In the genomic region with DNA sequence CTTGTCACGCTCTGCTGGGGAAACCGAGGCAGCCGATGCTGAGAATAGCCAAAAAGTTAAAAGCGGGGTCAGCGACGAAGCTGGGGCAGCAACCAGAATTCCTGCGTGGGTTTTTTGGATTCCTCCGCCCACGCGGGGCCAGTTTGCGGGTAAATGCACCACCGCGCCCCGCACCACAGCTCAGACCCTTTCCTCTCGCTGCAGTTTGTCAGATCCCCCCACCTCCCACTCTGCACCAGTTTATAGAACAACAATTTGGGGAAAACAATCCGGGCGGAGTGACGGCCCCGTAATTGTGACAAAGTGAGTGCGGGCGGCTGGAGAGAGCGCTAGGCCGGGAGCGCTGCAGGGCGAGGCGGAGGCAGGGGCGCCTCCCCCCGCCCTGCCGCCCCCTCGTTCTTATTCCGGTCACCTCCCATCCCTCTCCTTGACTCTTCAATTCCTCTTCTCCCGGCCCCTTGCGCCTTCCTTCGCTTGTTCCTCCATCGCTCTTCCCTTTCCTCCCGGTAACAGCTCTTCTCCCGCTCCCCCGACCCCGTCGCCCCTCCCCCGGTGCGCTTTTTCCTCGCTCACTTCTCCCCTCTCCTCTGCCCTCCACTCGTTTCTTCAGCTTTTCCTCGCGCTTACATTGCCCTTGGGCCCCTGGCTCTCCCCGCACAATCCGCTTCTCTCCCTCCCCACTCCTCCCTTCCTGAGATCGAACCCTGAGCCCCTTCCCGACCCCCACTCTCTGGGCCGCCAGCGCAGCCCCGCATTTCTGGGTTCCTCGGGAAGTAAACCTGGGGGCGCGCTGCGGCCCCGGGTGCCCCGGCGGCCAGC, we compare ENCODE assay signal across 8 cellular contexts. TPM values are rescaled to one million over a fixed set of nuclear protein-coding genes. Genes with fewer than 3 reads are reported as not detected.
A peak's percentile ranks its signal among the peaks of the same experiment; 100 is the strongest.
DNase-seq lines count a peak whose midpoint lies in the region; ATAC-seq and TF ChIP-seq lines count a peak whose summit lies in the region.

No MANE protein-coding gene starts in this region.

- no peak for TF ChIP-seq CTCF in C4-2B (conservative IDR thresholded peaks at IDR 0.05)
- TF ChIP-seq CTCF in HFF-Myc (IDR thresholded peaks at IDR 0.05; ENCODE audit: low read depth, low read length, missing control alignments), result no peak
- TF ChIP-seq CTCF in dorsolateral prefrontal cortex (IDR thresholded peaks at IDR 0.05 in 54 of 56, conservative IDR thresholded peaks at IDR 0.05 in 2 of 56; ENCODE audit: low read depth in 1 of 56, partially characterized antibody in 56 of 56), result no peak

- no peak overlapping the region for H3K23ac ChIP-seq in neuronal stem cell (ENCODE audit: low read depth, low read length, poor library complexity)

- H3K79me1 ChIP-seq in neuronal stem cell (ENCODE audit: low read depth, low read length), result no peaks in the 10 kb centered on the region

- H3K9me3 ChIP-seq in neuronal stem cell (replicated peaks in 1 of 2; ENCODE audit: control insufficient read depth in 2 of 2, insufficient read depth in 1 of 2, low read depth in 1 of 2, low read length in 2 of 2), result peaks cover 0 to 3% of the 10 kb centered on the region in 2 donors

- no peak for ATAC-seq in HG03095 (IDR thresholded peaks at IDR 0.05; ENCODE audit: unreplicated experiment)
- no peak for ATAC-seq in GM21529 (IDR thresholded peaks at IDR 0.05; ENCODE audit: unreplicated experiment)

- no peaks in the 10 kb centered on the region for H3K36me3 ChIP-seq in neuronal stem cell (replicated peaks in 1 of 2; ENCODE audit: control insufficient read depth in 2 of 2, insufficient read depth in 2 of 2, low read length in 2 of 2)

- peak overlapping the region; percentile 33 for H2AK5ac ChIP-seq in neuronal stem cell (ENCODE audit: low read depth, low read length)

- peak overlapping the region; percentile 40 for H2BK120ac ChIP-seq in neuronal stem cell (ENCODE audit: low read depth, low read length)

- peaks cover 31 to 42% of the 10 kb centered on the region in 2 donors for H3K4me1 ChIP-seq in neuronal stem cell (ENCODE audit: control insufficient read depth in 2 of 2, insufficient read depth in 1 of 2, low read depth in 1 of 2, low read length in 2 of 2)

- no CpG with 5 or more reads among the region's 60 CpGs for WGBS in neuronal stem cell (ENCODE audit: extremely low coverage in 2 of 2, insufficient read length in 2 of 2, insufficient replicate concordance in 1 of 2), 2 donors

- H4K8ac ChIP-seq in neuronal stem cell (ENCODE audit: low read depth, low read length), result no peak overlapping the region

- peak overlapping the region; percentile 23 for H3K4me3 ChIP-seq in HFF-Myc (replicated peaks; ENCODE audit: low read depth, low read length)
- peak overlapping the region; percentile 20 to 67 (median 52) for H3K4me3 ChIP-seq in dorsolateral prefrontal cortex
- H3K4me3 ChIP-seq in neuronal stem cell (ENCODE audit: low read length in 2 of 2), result peak overlapping the region; percentile 33 to 48

- peak overlapping the region; percentile 66 for H3K18ac ChIP-seq in neuronal stem cell (ENCODE audit: low read length)

- H3K27ac ChIP-seq in C4-2B, result peak overlapping the region; percentile 92
- peak overlapping the region in 3 of 59 donors; percentile 2 to 68 (median 15) for H3K27ac ChIP-seq in dorsolateral prefrontal cortex
- no peak overlapping the region for H3K27ac ChIP-seq in neuronal stem cell (replicated peaks; ENCODE audit: low read length)

- H3K14ac ChIP-seq in neuronal stem cell (ENCODE audit: low read length), result no peak overlapping the region

- H2BK5ac ChIP-seq in neuronal stem cell (ENCODE audit: low read length), result no peak overlapping the region

- H2BK12ac ChIP-seq in neuronal stem cell (ENCODE audit: low read length), result no peak overlapping the region

- H3K4me2 ChIP-seq in neuronal stem cell (ENCODE audit: insufficient read depth, low read length, poor library complexity, severe bottlenecking), result peak overlapping the region; percentile 76

- peak overlapping the region; percentile 50 for H2BK15ac ChIP-seq in neuronal stem cell (ENCODE audit: low read length)

- H3K27me3 ChIP-seq in dorsolateral prefrontal cortex (peaks cover 0 to 81% (median 47%) of the 10 kb centered on the region in 45 donors), neuronal stem cell (ENCODE audit: control insufficient read depth in 3 of 3, insufficient read depth in 3 of 3, low read depth in 1 of 3, low read length in 3 of 3) (peaks cover 15 to 81% (median 72%) of the 10 kb centered on the region in 3 experiments)

- DNase-seq in HFF-Myc (ENCODE audit: extremely low read depth, low read depth), result no peak
- DNase-seq in dorsolateral prefrontal cortex, result peak in 1 of 10 donors; percentile 27
- DNase-seq in neuronal stem cell (ENCODE audit: low spot score), result no peak
- no peak for DNase-seq in stimulated activated CD4-positive, alpha-beta T cell treated with anti-CD3 and anti-CD28 coated beads, Interleukin-12 subunit alpha, Interleukin-12 subunit beta, amount 100 ng/mL, for 4 hours
- no peak for DNase-seq in GOT3 (lab: John Stamatoyannopoulos, UW)

- H3K9ac ChIP-seq in neuronal stem cell (ENCODE audit: low read depth, low read length, poor library complexity), result no peak overlapping the region

- no peak overlapping the region for H3K4ac ChIP-seq in neuronal stem cell (ENCODE audit: low read length)

- no peak overlapping the region for H4K91ac ChIP-seq in neuronal stem cell (ENCODE audit: low read depth, low read length, poor library complexity)

- peak overlapping the region; percentile 97 for H2AFZ ChIP-seq in neuronal stem cell (ENCODE audit: low read length)

- intact Hi-C loops in dorsolateral prefrontal cortex (cut with DNase I), result loop anchor here (5.0 to 10.0 kb wide), 2 partner anchors 221 to 239 kb away; a partner anchor contains a TSS

RNA-seq across cellular contexts. Expression of a gene that starts 0.6 kb away (rescaled TPM):
- 1 to 10 TPM in 115 of 120 experiments, under 1 TPM in 5; 0.49 to 8.3 (median 3.0) TPM for total RNA-seq in dorsolateral prefrontal cortex
- polyA plus RNA-seq in neuronal stem cell (2013, experiment 1 of 2), result 0.14 TPM
- polyA plus RNA-seq in neuronal stem cell (2013, experiment 2 of 2), result 0.12 TPM

RNA-seq across cellular contexts. Expression of a gene that starts 9.1 kb away (rescaled TPM):
- 1 to 10 TPM in 5 of 120 experiments, under 1 TPM in 64, not detected in 51; 0.19 to 1.4 (median 0.44) TPM for total RNA-seq in dorsolateral prefrontal cortex
- 0.77 TPM for polyA plus RNA-seq in neuronal stem cell (2013, experiment 1 of 2)
- polyA plus RNA-seq in neuronal stem cell (2013, experiment 2 of 2), result 0.84 TPM

RNA-seq across cellular contexts. Expression of a gene that starts 21.2 kb away (rescaled TPM):
- 10 to 100 TPM; 19.1 to 67.2 (median 43.0) TPM for total RNA-seq in dorsolateral prefrontal cortex
- polyA plus RNA-seq in neuronal stem cell (2013, experiment 1 of 2), result 52.9 TPM
- 53.9 TPM for polyA plus RNA-seq in neuronal stem cell (2013, experiment 2 of 2)

RNA-seq across cellular contexts. Expression of a gene that starts 23.0 kb away (rescaled TPM):
- total RNA-seq in dorsolateral prefrontal cortex, result 1 to 10 TPM in 3 of 120 experiments, under 1 TPM in 15, not detected in 102; 0.17 to 1.9 (median 0.52) TPM
- polyA plus RNA-seq in neuronal stem cell (2013, experiment 1 of 2), result 82.7 TPM
- 77.4 TPM for polyA plus RNA-seq in neuronal stem cell (2013, experiment 2 of 2)

RNA-seq across cellular contexts. Expression of a gene that starts 51.1 kb away (rescaled TPM):
- 1 to 10 TPM in 40 of 120 experiments, under 1 TPM in 58, not detected in 22; 0.15 to 10.0 (median 0.84) TPM for total RNA-seq in dorsolateral prefrontal cortex
- 0.11 TPM for polyA plus RNA-seq in neuronal stem cell (2013, experiment 1 of 2)
- 0.07 TPM for polyA plus RNA-seq in neuronal stem cell (2013, experiment 2 of 2)
